ENCODE assay signal across 9 cellular contexts in the genomic region with DNA sequence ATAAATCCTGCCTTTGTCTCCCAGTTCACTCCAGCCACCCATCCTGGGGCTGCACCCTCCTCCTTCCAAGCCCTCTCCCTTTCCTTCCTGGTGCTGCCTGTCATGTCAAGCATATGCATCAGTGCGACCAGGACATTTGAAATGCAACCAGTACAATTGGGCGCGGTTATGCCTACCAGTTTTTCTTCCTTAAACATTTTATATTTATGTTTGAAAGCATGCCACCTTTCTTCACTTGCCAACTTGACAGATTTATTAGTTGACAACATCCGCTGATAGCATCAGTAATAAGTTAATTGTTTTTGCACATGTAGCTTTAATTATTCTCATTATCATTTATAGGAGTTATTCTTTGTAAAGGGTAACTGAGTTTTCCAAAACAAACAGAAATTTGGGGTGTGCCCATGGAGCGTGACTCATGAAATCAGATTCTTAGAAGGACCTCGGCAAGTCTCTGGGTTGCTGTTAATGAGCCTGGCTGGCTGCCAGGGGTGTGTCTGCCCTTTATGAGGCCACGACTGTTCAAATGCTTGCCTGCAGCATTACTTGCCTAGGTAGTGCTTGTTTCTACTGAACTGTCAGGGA. TPM values are rescaled to one million over a fixed set of nuclear protein-coding genes. Genes with fewer than 3 reads are reported as not detected.
DNase-seq lines count a peak whose midpoint lies in the region; ATAC-seq, FAIRE-seq and TF ChIP-seq lines count a peak whose summit lies in the region.
"Had no signal": no experiment of that assay in that cellular context is flagged by ENCODE, and none has a peak within 500 bp of the region (broad histone marks: within the 10 kb centered on the region; RNA-seq: fewer than 3 reads in every experiment).

No MANE protein-coding gene starts in this region.

- H3K4me1 ChIP-seq in keratinocyte (ENCODE audit: control insufficient read depth, extremely low read depth, insufficient read depth, low read length), result peaks cover 40% of the 10 kb centered on the region
- H3K4me1 ChIP-seq in ascending aorta, result no peaks in the 10 kb centered on the region

- intact Hi-C loops in ascending aorta (cut with DNase I), result no loop called here

- H3K9ac ChIP-seq in keratinocyte (ENCODE audit: control insufficient read depth, extremely low read depth, insufficient read depth, low read length), result peak overlapping the region; percentile 54

- peak overlapping the region in 2 of 3 experiments; percentile 15 to 28 for H3K4me3 ChIP-seq in keratinocyte (ENCODE audit: control insufficient read depth in 2 of 3, extremely low read depth in 1 of 3, insufficient read depth in 2 of 3, low read depth in 1 of 3, low read length in 3 of 3)
- no peak overlapping the region for H3K4me3 ChIP-seq in brain microvascular endothelial cell (ENCODE audit: low read depth, low read length)
- H3K4me3 ChIP-seq in ascending aorta, result no peak overlapping the region

- H3K36me3 ChIP-seq in keratinocyte (ENCODE audit: control insufficient read depth in 2 of 2, extremely low read depth in 1 of 2, insufficient read depth in 2 of 2, low read length in 2 of 2), result no peaks in the 10 kb centered on the region
- no peaks in the 10 kb centered on the region for H3K36me3 ChIP-seq in brain microvascular endothelial cell (replicated peaks)
- H3K36me3 ChIP-seq in ascending aorta, result no peaks in the 10 kb centered on the region

- ATAC-seq in HG03095 (IDR thresholded peaks at IDR 0.05; ENCODE audit: unreplicated experiment), result no peak
- no peak for ATAC-seq in HG02981 (IDR thresholded peaks at IDR 0.05; ENCODE audit: unreplicated experiment)

- no peaks in the 10 kb centered on the region for H3K79me2 ChIP-seq in keratinocyte (ENCODE audit: control insufficient read depth, insufficient read depth, low read length)

- peaks cover 26% of the 10 kb centered on the region for H3K27me3 Mint-ChIP-seq in activated naive CD8-positive, alpha-beta T cell treated with anti-CD3 and anti-CD28 coated beads for 36 hours

- H3K36me3 Mint-ChIP-seq in activated naive CD8-positive, alpha-beta T cell treated with anti-CD3 and anti-CD28 coated beads for 36 hours, result no peaks in the 10 kb centered on the region

- peaks cover 2% of the 10 kb centered on the region for H3K4me1 Mint-ChIP-seq in activated naive CD8-positive, alpha-beta T cell treated with anti-CD3 and anti-CD28 coated beads for 36 hours

- no peaks in the 10 kb centered on the region for H3K27me3 ChIP-seq in keratinocyte (ENCODE audit: control insufficient read depth, extremely low read depth, insufficient read depth, low read length)
- H3K27me3 ChIP-seq in brain microvascular endothelial cell (replicated peaks), result no peaks in the 10 kb centered on the region
- no peaks in the 10 kb centered on the region for H3K27me3 ChIP-seq in ascending aorta

- H3K27ac ChIP-seq in keratinocyte (ENCODE audit: control insufficient read depth, insufficient read depth, low read length) (peak overlapping the region; percentile 90), brain microvascular endothelial cell (no peak overlapping the region), ascending aorta (no peak overlapping the region)
- H3K27ac ChIP-seq: HL-60 had no signal

- no peak overlapping the region for H3K27ac Mint-ChIP-seq in activated naive CD8-positive, alpha-beta T cell treated with anti-CD3 and anti-CD28 coated beads for 36 hours

- H2AFZ ChIP-seq in keratinocyte (ENCODE audit: control insufficient read depth, low read length), result no peak overlapping the region

- TF ChIP-seq CTCF in keratinocyte (optimal IDR thresholded peaks at IDR 0.05 in 1 of 3, IDR thresholded peaks at IDR 0.05 in 1 of 3, conservative IDR thresholded peaks at IDR 0.05 in 1 of 3; ENCODE audit: extremely low read depth in 1 of 3, insufficient read depth in 2 of 3, low read length in 3 of 3), result no peak
- no peak for TF ChIP-seq CTCF in brain microvascular endothelial cell (IDR thresholded peaks at IDR 0.05; ENCODE audit: low read depth, low read length, missing control alignments)
- TF ChIP-seq CTCF in ascending aorta (IDR thresholded peaks at IDR 0.05), result no peak

- H4K20me1 ChIP-seq in keratinocyte (ENCODE audit: control insufficient read depth, extremely low read depth, insufficient read depth, low read length), result no peaks in the 10 kb centered on the region

- dilution Hi-C loops in keratinocyte (cut with MboI; ENCODE audit: extremely low pct_ligation_motif_present, low sequenced_read_pairs), result no loop called here

- H3K9me3 ChIP-seq in keratinocyte (ENCODE audit: control insufficient read depth, low read depth, low read length), result peaks cover 2% of the 10 kb centered on the region
- H3K9me3 ChIP-seq in ascending aorta, result no peaks in the 10 kb centered on the region

- no peaks in the 10 kb centered on the region for H3K9me1 ChIP-seq in keratinocyte (ENCODE audit: control insufficient read depth, extremely low read depth, insufficient read depth, low read length)

- peak; percentile 94 for FAIRE-seq in keratinocyte (lab: Jason Lieb, UNC)

- H3K9me3 Mint-ChIP-seq in activated naive CD8-positive, alpha-beta T cell treated with anti-CD3 and anti-CD28 coated beads for 36 hours, result no peaks in the 10 kb centered on the region

- H3K4me3 Mint-ChIP-seq in activated naive CD8-positive, alpha-beta T cell treated with anti-CD3 and anti-CD28 coated beads for 36 hours, result no peak overlapping the region

- H3K4me2 ChIP-seq in keratinocyte (ENCODE audit: control insufficient read depth, extremely low read depth, insufficient read depth, low read depth, low read length), result peak overlapping the region; percentile 82

- peak; percentile 66 for DNase-seq in GM04504 (ENCODE audit: low read depth)
- peak; percentile 18 for DNase-seq in NCI-H146 treated with DMSO at 0.1 percent for 48 hours (lab: John Stamatoyannopoulos, UW; ENCODE audit: unreplicated experiment)
- peak; percentile 46 for DNase-seq in activated naive CD8-positive, alpha-beta T cell treated with anti-CD3 and anti-CD28 coated beads for 36 hours
- peak; percentile 99 for DNase-seq in keratinocyte (ENCODE audit: low read depth, low spot score)
- no peak for DNase-seq in brain microvascular endothelial cell
- no peak for DNase-seq in ascending aorta (ENCODE audit: low spot score in 2 of 2)

- in situ Hi-C loops in brain microvascular endothelial cell (cut with HindIII; ENCODE audit: low pct_ligation_motif_present, low sequenced_read_pairs), result no loop called here

RNA-seq across cellular contexts. Expression of gene IL1B, which starts 32.8 kb away (rescaled TPM):
- not detected for total RNA-seq in activated naive CD8-positive, alpha-beta T cell treated with anti-CD3 and anti-CD28 coated beads for 36 hours
- 221 to 291 TPM (median 232 TPM) in 3 replicates for polyA plus RNA-seq in keratinocyte
- polyA plus RNA-seq in keratinocyte (2011; ENCODE audit: low read depth), result 13.0 TPM
- polyA plus RNA-seq in keratinocyte (2011; cell fraction: cytosol; rRNA removed), result 233 and 264 TPM in 2 replicates
- 352 and 413 TPM in 2 replicates for polyA plus RNA-seq in keratinocyte (2011; cell fraction: nucleus; rRNA removed)
- 20.2 and 162 TPM in 2 replicates for polyA plus RNA-seq in keratinocyte (2012; ENCODE audit: low replicate concordance)
- polyA minus RNA-seq in keratinocyte, result 304 to 333 TPM (median 331 TPM) in 3 replicates
- polyA minus RNA-seq in keratinocyte (2011; cell fraction: cytosol; rRNA and poly(A)+ RNA removed), result 193 TPM
- polyA minus RNA-seq in keratinocyte (2011; cell fraction: nucleus; rRNA and poly(A)+ RNA removed), result 183 and 312 TPM in 2 replicates
- total RNA-seq in ascending aorta, result not detected

RNA-seq across cellular contexts. Expression of gene IL37, which starts 41.6 kb away (rescaled TPM):
- total RNA-seq in activated naive CD8-positive, alpha-beta T cell treated with anti-CD3 and anti-CD28 coated beads for 36 hours, result not detected
- 0.33 to 0.73 TPM (median 0.63 TPM) in 3 replicates for polyA plus RNA-seq in keratinocyte
- polyA plus RNA-seq in keratinocyte (2011; ENCODE audit: low read depth), result 3.9 TPM
- polyA plus RNA-seq in keratinocyte (2011; cell fraction: cytosol; rRNA removed), result 0.44 and 0.51 TPM in 2 replicates
- polyA plus RNA-seq in keratinocyte (2011; cell fraction: nucleus; rRNA removed), result 0.36 and 0.82 TPM in 2 replicates
- polyA plus RNA-seq in keratinocyte (2012; ENCODE audit: low replicate concordance), result 0.63 and 12.8 TPM in 2 replicates
- 0.32 TPM in 1 of 3 replicates, not detected in the others for polyA minus RNA-seq in keratinocyte
- not detected for polyA minus RNA-seq in keratinocyte (2011; cell fraction: cytosol; rRNA and poly(A)+ RNA removed)
- polyA minus RNA-seq in keratinocyte (2011; cell fraction: nucleus; rRNA and poly(A)+ RNA removed), result not detected in 2 replicates
- total RNA-seq in ascending aorta, result not detected

Comparison
In these comparisons a context has a peak if more than half of its experiments do, and no peak if none do; other contexts are left out.
1. DNase-seq: peak in GM04504 (single experiment), NCI-H146 treated with DMSO at 0.1 percent for 48 hours (single experiment), activated naive CD8-positive, alpha-beta T cell treated with anti-CD3 and anti-CD28 coated beads for 36 hours (single experiment) and keratinocyte (single experiment); none in brain microvascular endothelial cell (single experiment) and ascending aorta (0 of 2).
2. H3K4me3 ChIP-seq: peak in keratinocyte (2 of 3); none in brain microvascular endothelial cell (single experiment) and ascending aorta (0 of 2).